In genomic region chr15:78312956-78313355, GRCh38 we compare ENCODE assay signal across 16 cellular contexts. TPM values are rescaled to one million over a fixed set of nuclear protein-coding genes. Genes with fewer than 3 reads are reported as not detected.
DNase-seq lines count a peak whose midpoint lies in the region; ATAC-seq and TF ChIP-seq lines count a peak whose summit lies in the region.
"Had no signal": no experiment of that assay in that cellular context is flagged by ENCODE, and none has a peak within 500 bp of the region (broad histone marks: within the 10 kb centered on the region; RNA-seq: fewer than 3 reads in every experiment).

No MANE protein-coding gene starts in this region.

- 70 to 78% methylated on average over 5 of the region's 5 CpGs for WGBS in ectodermal cell, 2 experiments

- peaks cover 11% of the 10 kb centered on the region; the same call in 1 of the 2 replicates for H3F3A ChIP-seq in GM23338 (replicated peaks; ENCODE audit: low read depth)

- H3K4me1 Mint-ChIP-seq in GM23338 (peaks cover 34% of the 10 kb centered on the region), nephron (peaks cover 33% of the 10 kb centered on the region)
- H3K4me1 Mint-ChIP-seq: IgD-negative memory B cell had no signal

- H3K4me3 Mint-ChIP-seq in GM23338: no peak overlapping the region
- no peak overlapping the region for H3K4me3 Mint-ChIP-seq in nephron
- H3K4me3 Mint-ChIP-seq: CD4-positive, alpha-beta T cell; IgD-negative memory B cell had no signal

- H3K27ac Mint-ChIP-seq in GM23338 (peak overlapping the region; percentile 8; the same call in 1 of the 2 replicates), nephron (peak overlapping the region in 2 of 3 experiments; percentile 27 to 47)
- H3K27ac Mint-ChIP-seq: CD4-positive, alpha-beta T cell; IgD-negative memory B cell had no signal

- H2AFZ ChIP-seq in GM23338: 0 out of 2 replicates have a peak overlapping the region, but pooled peaks have one; percentile 88
- H2AFZ ChIP-seq: GM23248 had no signal

- H3K27ac ChIP-seq in GM23338 (ENCODE audit: low read depth) (no peak overlapping the region), ectodermal cell (ENCODE audit: insufficient read depth, low read depth, low read length, poor library complexity, severe bottlenecking) (peak overlapping the region; percentile 76)
- H3K27ac ChIP-seq: GM23248 had no signal

- TF ChIP-seq CTCF in GM23338 (conservative IDR thresholded peaks at IDR 0.05; ENCODE audit: low read depth in 2 of 2) (no peak), nephron (IDR thresholded peaks at IDR 0.05; ENCODE audit: unreplicated experiment in 3 of 3) (no peak)

- no peaks in the 10 kb centered on the region for H3K36me3 ChIP-seq in GM23338 (ENCODE audit: insufficient read depth)
- H3K36me3 ChIP-seq in ectodermal cell (ENCODE audit: control insufficient read depth, insufficient read depth, low read length): no peaks in the 10 kb centered on the region
- H3K36me3 ChIP-seq: HAP-1 had no signal

- H3K36me3 Mint-ChIP-seq in GM23338 (ENCODE audit: low read depth) (no peaks in the 10 kb centered on the region), nephron (ENCODE audit: low read depth) (no peaks in the 10 kb centered on the region)
- H3K36me3 Mint-ChIP-seq: IgD-negative memory B cell had no signal

- no peak for DNase-seq in GM23338 (ENCODE audit: low spot score)
- no peak for DNase-seq in AG08395 (ENCODE audit: low spot score)
- DNase-seq in NCI-H226: no peak
- no peak for DNase-seq in activated effector memory CD4-positive, alpha-beta T cell treated with Interleukin-2 at 50 U/mL for 16 hours
- DNase-seq: AML-193; C1 segment of cervical spinal cord; Calu3; CD4-positive, alpha-beta T cell; DMS 273 treated with DMSO at 0.1 percent for 48 hours; GM23248 had no signal

- no peaks in the 10 kb centered on the region for H3K9me2 ChIP-seq in GM23338 (ENCODE audit: insufficient read depth)

- ATAC-seq in GM23338: no peak
- ATAC-seq: GM12878 had no signal

- H3K4me3 ChIP-seq in GM23338 (no peak overlapping the region), ectodermal cell (ENCODE audit: insufficient read depth, low read depth, low read length) (no peak overlapping the region)
- H3K4me3 ChIP-seq: GM12878, GM23248, HAP-1 had no signal

- H3K4me1 ChIP-seq in GM23338 (ENCODE audit: insufficient read depth): peaks cover 15% of the 10 kb centered on the region
- peaks cover 48% of the 10 kb centered on the region for H3K4me1 ChIP-seq in ectodermal cell (ENCODE audit: control insufficient read depth, insufficient read depth, low read length)
- H3K4me1 ChIP-seq: HAP-1 had no signal

- H3K9me3 ChIP-seq in ectodermal cell (ENCODE audit: control insufficient read depth, low read length): no peaks in the 10 kb centered on the region
- H3K9me3 ChIP-seq: HAP-1 had no signal

- H3K27me3 Mint-ChIP-seq in GM23338 (ENCODE audit: insufficient read depth, low read depth, poor library complexity) (peaks cover 18% of the 10 kb centered on the region), nephron (ENCODE audit: low read depth) (peaks cover 44% of the 10 kb centered on the region)

- H3K4me2 ChIP-seq in GM23338: no peak overlapping the region

- H3K79me2 ChIP-seq in GM23338 (replicated peaks; ENCODE audit: insufficient read depth): no peaks in the 10 kb centered on the region

- no peaks in the 10 kb centered on the region; the same call in 2 of the 3 replicates for H3K9me3 Mint-ChIP-seq in GM23338
- H3K9me3 Mint-ChIP-seq in nephron: no peaks in the 10 kb centered on the region
- H3K9me3 Mint-ChIP-seq: CD4-positive, alpha-beta T cell; IgD-negative memory B cell had no signal

- H4K20me1 ChIP-seq in GM23338 (replicated peaks; ENCODE audit: insufficient read depth): no peaks in the 10 kb centered on the region

- H3K27me3 ChIP-seq in GM23338 (ENCODE audit: insufficient read depth) (no peaks in the 10 kb centered on the region), ectodermal cell (ENCODE audit: control insufficient read depth, insufficient read depth, low read length, poor library complexity, severe bottlenecking) (no peaks in the 10 kb centered on the region)

TF ChIP-seq in GM23338, 12 proteins besides CTCF, POLR2A, EP300 and RAD21:
- TF ChIP-seq REST (IDR thresholded peaks at IDR 0.05; ENCODE audit: unreplicated experiment) (no peak), EZH2 (IDR thresholded peaks at IDR 0.05; ENCODE audit: low read depth, unreplicated experiment) (no peak), ZNF114 (CRISPR knock-in tag; IDR thresholded peaks at IDR 0.05) (no peak), STAT1 (IDR thresholded peaks at IDR 0.05; ENCODE audit: unreplicated experiment) (no peak), ETS1 (IDR thresholded peaks at IDR 0.05) (no peak), POLR2AphosphoS5 (IDR thresholded peaks at IDR 0.05; ENCODE audit: low read depth) (no peak)

RNA-seq across cellular contexts. Expression of gene SKIC8, which starts 13.5 kb away (rescaled TPM):
- 47.0 and 59.4 TPM in 2 replicates for total RNA-seq in GM23338 (2014; rRNA removed; shearing (Covaris generic))
- polyA plus RNA-seq in GM23338 (2016; fragmentation: Nextera tagmentation; extraction: Ambion mirVana): 68.6 and 73.8 TPM in 2 replicates
- 56.3 TPM for polyA plus RNA-seq in ectodermal cell (2013, experiment 1 of 4)
- 57.4 TPM for polyA plus RNA-seq in ectodermal cell (2013, experiment 2 of 4)
- polyA plus RNA-seq in ectodermal cell (2013, experiment 3 of 4): 45.5 TPM
- polyA plus RNA-seq in ectodermal cell (2013, experiment 4 of 4): 48.3 TPM

RNA-seq across cellular contexts. Expression of gene CRABP1, which starts 27.2 kb away (rescaled TPM):
- 127 and 156 TPM in 2 replicates for total RNA-seq in GM23338 (2014; rRNA removed; shearing (Covaris generic))
- 522 and 536 TPM in 2 replicates for polyA plus RNA-seq in GM23338 (2016; fragmentation: Nextera tagmentation; extraction: Ambion mirVana)
- 1,552 TPM for polyA plus RNA-seq in ectodermal cell (2013, experiment 1 of 4)
- 959 TPM for polyA plus RNA-seq in ectodermal cell (2013, experiment 2 of 4)
- 2,069 TPM for polyA plus RNA-seq in ectodermal cell (2013, experiment 3 of 4)
- 2,116 TPM for polyA plus RNA-seq in ectodermal cell (2013, experiment 4 of 4)
- total RNA-seq: Calu3; CD4-positive, alpha-beta T cell; GM23248; HT1080 had no signal
- polyA plus RNA-seq: GM23248, IgD-negative memory B cell had no signal

RNA-seq across cellular contexts. Expression of gene DNAJA4, which starts 48.6 kb away (rescaled TPM):
- 10.3 and 12.5 TPM in 2 replicates for total RNA-seq in GM23338 (2014; rRNA removed; shearing (Covaris generic))
- polyA plus RNA-seq in GM23338 (2016; fragmentation: Nextera tagmentation; extraction: Ambion mirVana): 5.0 and 5.4 TPM in 2 replicates
- 1.3 TPM for polyA plus RNA-seq in ectodermal cell (2013, experiment 1 of 4)
- 2.0 TPM for polyA plus RNA-seq in ectodermal cell (2013, experiment 2 of 4)
- 1.1 TPM for polyA plus RNA-seq in ectodermal cell (2013, experiment 3 of 4)
- polyA plus RNA-seq in ectodermal cell (2013, experiment 4 of 4): 1.9 TPM
- total RNA-seq: HT1080 had no signal
